19 cellular contexts compared by ENCODE assay signal in genomic region chr10:129870042-129870757, GRCh38.
DNase-seq lines count a peak whose midpoint lies in the region; ATAC-seq and TF ChIP-seq lines count a peak whose summit lies in the region.
"Had no signal": no experiment of that assay in that cellular context is flagged by ENCODE, and none has a peak within 500 bp of the region (broad histone marks: within the 10 kb centered on the region; RNA-seq: fewer than 3 reads in every experiment).

No MANE protein-coding gene starts in this region.

- peaks cover 41% of the 10 kb centered on the region for H3K4me1 Mint-ChIP-seq in neural progenitor cell

- peaks cover 12% of the 10 kb centered on the region for H3F3A ChIP-seq in neural progenitor cell (ENCODE audit: low read depth)

- H3K27me3 ChIP-seq in WERI-Rb-1 (ENCODE audit: insufficient read depth, low read depth, severe bottlenecking) (no peaks in the 10 kb centered on the region), neural progenitor cell (no peaks in the 10 kb centered on the region), gastroesophageal sphincter (no peaks in the 10 kb centered on the region), heart right ventricle (no peaks in the 10 kb centered on the region), ascending aorta (no peaks in the 10 kb centered on the region)
- H3K27me3 ChIP-seq: MG63 had no signal

- H3K9me3 Mint-ChIP-seq in neural progenitor cell, result no peaks in the 10 kb centered on the region
- H3K9me3 Mint-ChIP-seq: CD8-positive, alpha-beta T cell had no signal

- ATAC-seq in gastroesophageal sphincter, result no peak
- ATAC-seq in heart right ventricle, result no peak
- ATAC-seq: CD8-positive, alpha-beta T cell; GM12878; HCT116 had no signal

- no peak overlapping the region for H3K4me3 Mint-ChIP-seq in neural progenitor cell
- H3K4me3 Mint-ChIP-seq: CD8-positive, alpha-beta T cell had no signal

- peak overlapping the region; percentile 64 for H3K4me2 ChIP-seq in neural progenitor cell
- H3K4me2 ChIP-seq: PC-9 had no signal

- peaks cover 2% of the 10 kb centered on the region for H3K36me3 Mint-ChIP-seq in neural progenitor cell
- H3K36me3 Mint-ChIP-seq: CD8-positive, alpha-beta T cell had no signal

- DNase-seq in DMS 273 (lab: John Stamatoyannopoulos, UW; ENCODE audit: unreplicated experiment) (peak; percentile 64), DMS 273 treated with DMSO at 0.1 percent for 48 hours (lab: John Stamatoyannopoulos, UW) (no peak), NB4 (ENCODE audit: low read depth) (no peak), WERI-Rb-1 (peak; percentile 91), neural progenitor cell (ENCODE audit: low spot score) (no peak), heart right ventricle (no peak), ascending aorta (ENCODE audit: low spot score in 2 of 2) (no peak)
- DNase-seq: CD8-positive, alpha-beta T cell; DND-41; GDM1; Karpas-422; NCI-H2107; PC-9 had no signal

- TF ChIP-seq EP300 in gastroesophageal sphincter (IDR thresholded peaks at IDR 0.05), result no peak

- H4K20me1 ChIP-seq in neural progenitor cell (ENCODE audit: low read depth), result no peaks in the 10 kb centered on the region

- peak overlapping the region; percentile 99 for H3K27ac ChIP-seq in WERI-Rb-1
- H3K27ac ChIP-seq in neural progenitor cell, result peak overlapping the region; percentile 51
- H3K27ac ChIP-seq in gastroesophageal sphincter, result no peak overlapping the region
- no peak overlapping the region for H3K27ac ChIP-seq in heart right ventricle
- H3K27ac ChIP-seq in ascending aorta, result no peak overlapping the region
- H3K27ac ChIP-seq: 22Rv1, GM23248, PC-9 had no signal

- H3K27me3 Mint-ChIP-seq in neural progenitor cell (ENCODE audit: insufficient read depth, low read depth), result peaks cover 9% of the 10 kb centered on the region

- intact Hi-C loops in heart right ventricle (cut with DNase I), result no loop called here
- intact Hi-C loops in ascending aorta (cut with DNase I), result no loop called here

- H3K36me3 ChIP-seq in WERI-Rb-1 (no peaks in the 10 kb centered on the region), neural progenitor cell (no peaks in the 10 kb centered on the region), gastroesophageal sphincter (peaks cover 0 to 17% of the 10 kb centered on the region in 2 donors), heart right ventricle (peaks cover 0 to 90% (median 11%) of the 10 kb centered on the region in 9 donors), ascending aorta (no peaks in the 10 kb centered on the region)
- H3K36me3 ChIP-seq: MG63 had no signal

- TF ChIP-seq POLR2A in NB4 (IDR thresholded peaks at IDR 0.05; ENCODE audit: extremely low read depth, insufficient read length) (no peak), gastroesophageal sphincter (IDR thresholded peaks at IDR 0.05) (no peak)

- no peak overlapping the region for H2AFZ ChIP-seq in neural progenitor cell (replicated peaks)
- H2AFZ ChIP-seq: PC-9 had no signal

- no peaks in the 10 kb centered on the region for H3K79me2 ChIP-seq in neural progenitor cell (ENCODE audit: low read depth)

- no peak overlapping the region for H3K9ac ChIP-seq in neural progenitor cell
- H3K9ac ChIP-seq: GM23248 had no signal

- peak overlapping the region; percentile 80 for H3K27ac Mint-ChIP-seq in neural progenitor cell
- H3K27ac Mint-ChIP-seq: CD8-positive, alpha-beta T cell had no signal

- WGBS in gastroesophageal sphincter (ENCODE audit: low coverage in 1 of 2), 2 donors, result 94 to 95% methylated on average over 14 to 16 of the region's 21 CpGs
- 94% methylated on average over 21 of the region's 21 CpGs for WGBS in heart right ventricle, 2 donors

- TF ChIP-seq CTCF in NB4 (IDR thresholded peaks at IDR 0.05; ENCODE audit: low read depth, low read length) (no peak), WERI-Rb-1 (IDR thresholded peaks at IDR 0.05; ENCODE audit: low read depth, low read length) (no peak), neural progenitor cell (IDR thresholded peaks at IDR 0.05) (no peak), gastroesophageal sphincter (IDR thresholded peaks at IDR 0.05) (no peak), heart right ventricle (IDR thresholded peaks at IDR 0.05) (no peak), ascending aorta (IDR thresholded peaks at IDR 0.05) (no peak)

- H3K9me3 ChIP-seq in WERI-Rb-1 (ENCODE audit: severe bottlenecking) (no peaks in the 10 kb centered on the region), neural progenitor cell (ENCODE audit: low read depth) (no peaks in the 10 kb centered on the region), gastroesophageal sphincter (no peaks in the 10 kb centered on the region), heart right ventricle (no peaks in the 10 kb centered on the region), ascending aorta (no peaks in the 10 kb centered on the region)
- H3K9me3 ChIP-seq: MG63 had no signal

- peak overlapping the region; percentile 45 for H3K4me3 ChIP-seq in NB4 (ENCODE audit: low read depth, low read length)
- peak overlapping the region; percentile 32 for H3K4me3 ChIP-seq in WERI-Rb-1 (ENCODE audit: low read depth, low read length)
- no peak overlapping the region for H3K4me3 ChIP-seq in neural progenitor cell
- no peak overlapping the region for H3K4me3 ChIP-seq in gastroesophageal sphincter
- no peak overlapping the region for H3K4me3 ChIP-seq in heart right ventricle
- no peak overlapping the region for H3K4me3 ChIP-seq in ascending aorta
- H3K4me3 ChIP-seq: GM12878, GM23248, MG63, PC-9 had no signal

- H3K4me1 ChIP-seq in neural progenitor cell (peaks cover 43% of the 10 kb centered on the region), gastroesophageal sphincter (peaks cover 0 to 11% (median 0%) of the 10 kb centered on the region in 3 donors), heart right ventricle (peaks cover 0 to 7% (median 0%) of the 10 kb centered on the region in 9 donors), ascending aorta (no peaks in the 10 kb centered on the region)

Comparison
In these comparisons a context has a peak if more than half of its experiments do, and no peak if none do; other contexts are left out.
1. DNase-seq: peak in DMS 273 (single experiment) and WERI-Rb-1 (single experiment); none in DMS 273 treated with DMSO at 0.1 percent for 48 hours (single experiment), NB4 (single experiment), neural progenitor cell (single experiment), heart right ventricle (0 of 2) and ascending aorta (0 of 2).
2. H3K4me3 ChIP-seq: peak in NB4 (single experiment) and WERI-Rb-1 (single experiment); none in neural progenitor cell (single experiment), gastroesophageal sphincter (0 of 2), heart right ventricle (0 of 10) and ascending aorta (0 of 2).
3. H3K27ac ChIP-seq: peak in WERI-Rb-1 (single experiment) and neural progenitor cell (single experiment); none in gastroesophageal sphincter (0 of 4), heart right ventricle (0 of 10) and ascending aorta (0 of 2).